In genomic region chr13:97257800-97258799, GRCh38 we compare ENCODE assay signal across 1 cellular context.
A peak's percentile ranks its signal among the peaks of the same experiment; 100 is the strongest.
TF ChIP-seq lines count a peak whose summit lies in the region.

No MANE protein-coding gene starts in this region.

TF ChIP-seq in K562, 482 proteins besides CTCF, POLR2A, EP300 and RAD21 (continued from another document and continues in another):
- no peak for TF ChIP-seq SAFB (IDR thresholded peaks at IDR 0.05; ENCODE audit: borderline replicate concordance, low read depth, low read length)
- TF ChIP-seq NFATC3 (IDR thresholded peaks at IDR 0.05): 0 out of 2 replicates have a peak, but pooled peaks have one; percentile 57
- TF ChIP-seq, protein P1, sequence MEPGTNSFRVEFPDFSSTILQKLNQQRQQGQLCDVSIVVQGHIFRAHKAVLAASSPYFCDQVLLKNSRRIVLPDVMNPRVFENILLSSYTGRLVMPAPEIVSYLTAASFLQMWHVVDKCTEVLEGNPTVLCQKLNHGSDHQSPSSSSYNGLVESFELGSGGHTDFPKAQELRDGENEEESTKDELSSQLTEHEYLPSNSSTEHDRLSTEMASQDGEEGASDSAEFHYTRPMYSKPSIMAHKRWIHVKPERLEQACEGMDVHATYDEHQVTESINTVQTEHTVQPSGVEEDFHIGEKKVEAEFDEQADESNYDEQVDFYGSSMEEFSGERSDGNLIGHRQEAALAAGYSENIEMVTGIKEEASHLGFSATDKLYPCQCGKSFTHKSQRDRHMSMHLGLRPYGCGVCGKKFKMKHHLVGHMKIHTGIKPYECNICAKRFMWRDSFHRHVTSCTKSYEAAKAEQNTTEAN (CRISPR knock-in tag; IDR thresholded peaks at IDR 0.05): no peak
- peak; percentile 87 for TF ChIP-seq ATF3 (IDR thresholded peaks at IDR 0.05)
- TF ChIP-seq ATF3 (CRISPR knock-in tag; conservative IDR thresholded peaks at IDR 0.05): no peak
- TF ChIP-seq SRSF3 (IDR thresholded peaks at IDR 0.05; ENCODE audit: insufficient read depth, low read length): no peak
- TF ChIP-seq CHD7 (IDR thresholded peaks at IDR 0.05; ENCODE audit: low read depth, low read length): no peak
- no peak for TF ChIP-seq ZSCAN32 (CRISPR knock-in tag; IDR thresholded peaks at IDR 0.05)
- TF ChIP-seq CBFB (CRISPR knock-in tag; IDR thresholded peaks at IDR 0.05): no peak
- no peak for TF ChIP-seq ZBED1 (IDR thresholded peaks at IDR 0.05)
- peak; percentile 4 for TF ChIP-seq ZFP36 (IDR thresholded peaks at IDR 0.05; ENCODE audit: low read depth, low read length, partially characterized antibody)
- TF ChIP-seq RBM25 (IDR thresholded peaks at IDR 0.05; ENCODE audit: low read depth, low read length, severe bottlenecking): no peak
- TF ChIP-seq FOXP4 (CRISPR knock-in tag; IDR thresholded peaks at IDR 0.05; ENCODE audit: borderline replicate concordance): no peak
- TF ChIP-seq KLF13 (tag; IDR thresholded peaks at IDR 0.05; ENCODE audit: borderline replicate concordance, low read depth): no peak
- TF ChIP-seq ZNF511 (CRISPR knock-in tag; IDR thresholded peaks at IDR 0.05): no peak
- TF ChIP-seq MYC (IDR thresholded peaks at IDR 0.05; ENCODE audit: low read depth, low read length): no peak
- no peak for TF ChIP-seq MYC (CRISPR knock-in tag; IDR thresholded peaks at IDR 0.05; ENCODE audit: borderline replicate concordance, low read depth)
- peak; percentile 49; the same call in 1 of the 2 replicates for TF ChIP-seq SOX6 (IDR thresholded peaks at IDR 0.05)
- no peak for TF ChIP-seq XRCC5 (IDR thresholded peaks at IDR 0.05; ENCODE audit: low read depth, low read length)
- TF ChIP-seq NR2C2 (CRISPR knock-in tag; IDR thresholded peaks at IDR 0.05): no peak
- TF ChIP-seq NR2C2 (tag; IDR thresholded peaks at IDR 0.05): peak; percentile 21; the same call in 1 of the 2 replicates
- no peak for TF ChIP-seq KLF10 (CRISPR knock-in tag; IDR thresholded peaks at IDR 0.05)
- TF ChIP-seq PPARD (CRISPR knock-in tag; IDR thresholded peaks at IDR 0.05): no peak
- no peak for TF ChIP-seq PTRF (tag; IDR thresholded peaks at IDR 0.05)
- no peak for TF ChIP-seq DDX20 (tag; IDR thresholded peaks at IDR 0.05; ENCODE audit: low read depth)
- TF ChIP-seq CTCFL (IDR thresholded peaks at IDR 0.05; ENCODE audit: borderline replicate concordance, insufficient read depth, low read depth, low read length, poor library complexity, severe bottlenecking): peak; percentile 23
- TF ChIP-seq NCOA2 (IDR thresholded peaks at IDR 0.05; ENCODE audit: partially characterized antibody in 2 of 2): no peak
- peak; percentile 97 for TF ChIP-seq RFX1 (IDR thresholded peaks at IDR 0.05)
- no peak for TF ChIP-seq KAT2B (IDR thresholded peaks at IDR 0.05; ENCODE audit: low read depth, low read length)
- no peak for TF ChIP-seq HMGN3 (IDR thresholded peaks at IDR 0.05; ENCODE audit: borderline replicate concordance, extremely low read depth, insufficient read length, low read depth, low read length)
- peak; percentile 84 for TF ChIP-seq SMARCC2 (IDR thresholded peaks at IDR 0.05; ENCODE audit: low read depth)
- no peak for TF ChIP-seq SMC3 (conservative IDR thresholded peaks at IDR 0.05; ENCODE audit: insufficient read depth, low read depth, low read length)
- TF ChIP-seq, protein P2, sequence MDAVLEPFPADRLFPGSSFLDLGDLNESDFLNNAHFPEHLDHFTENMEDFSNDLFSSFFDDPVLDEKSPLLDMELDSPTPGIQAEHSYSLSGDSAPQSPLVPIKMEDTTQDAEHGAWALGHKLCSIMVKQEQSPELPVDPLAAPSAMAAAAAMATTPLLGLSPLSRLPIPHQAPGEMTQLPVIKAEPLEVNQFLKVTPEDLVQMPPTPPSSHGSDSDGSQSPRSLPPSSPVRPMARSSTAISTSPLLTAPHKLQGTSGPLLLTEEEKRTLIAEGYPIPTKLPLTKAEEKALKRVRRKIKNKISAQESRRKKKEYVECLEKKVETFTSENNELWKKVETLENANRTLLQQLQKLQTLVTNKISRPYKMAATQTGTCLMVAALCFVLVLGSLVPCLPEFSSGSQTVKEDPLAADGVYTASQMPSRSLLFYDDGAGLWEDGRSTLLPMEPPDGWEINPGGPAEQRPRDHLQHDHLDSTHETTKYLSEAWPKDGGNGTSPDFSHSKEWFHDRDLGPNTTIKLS (IDR thresholded peaks at IDR 0.05; ENCODE audit: borderline replicate concordance, low read depth): no peak
- no peak for TF ChIP-seq HCFC1 (IDR thresholded peaks at IDR 0.05; ENCODE audit: low read depth, low read length)
- TF ChIP-seq ZFP1 (CRISPR knock-in tag; IDR thresholded peaks at IDR 0.05): no peak
- TF ChIP-seq MNT (conservative IDR thresholded peaks at IDR 0.05): 0 out of 4 replicates have a peak, but pooled peaks of 1 of the 2 experiments have one; percentile 32
- TF ChIP-seq HNRNPK (IDR thresholded peaks at IDR 0.05; ENCODE audit: low read depth, low read length, poor library complexity, severe bottlenecking): no peak
- TF ChIP-seq MCM2 (IDR thresholded peaks at IDR 0.05; ENCODE audit: low read depth): no peak
